In genomic region chr6:68679399-68679798, GRCh38 we compare ENCODE assay signal across 24 cellular contexts. TPM values are rescaled to one million over a fixed set of nuclear protein-coding genes. Genes with fewer than 3 reads are reported as not detected.
"Had no signal": no experiment of that assay in that cellular context is flagged by ENCODE, and none has a peak within 500 bp of the region (broad histone marks: within the 10 kb centered on the region; RNA-seq: fewer than 3 reads in every experiment).

No MANE protein-coding gene starts in this region.

- DNase-seq: activated CD4-positive, alpha-beta memory T cell treated with anti-CD3 and anti-CD28 coated beads for 36 hours; activated CD4-positive, alpha-beta T cell treated with anti-CD3 and anti-CD28 coated beads for 48 hours; activated CD8-positive, alpha-beta memory T cell treated with anti-CD3 and anti-CD28 coated beads, Interleukin-2, amount 50 U/mL, for 4 hours; activated gamma-delta T cell; activated naive CD4-positive, alpha-beta T cell treated with anti-CD3 and anti-CD28 coated beads, Interleukin-2, amount 50 U/mL, for 16 hours; activated T-cell treated with anti-CD3 and anti-CD28 coated beads, Interleukin-2, amount 50 U/mL, for 1 hour; amniotic stem cell; central memory CD4-positive, alpha-beta T cell; dermis blood vessel endothelial cell; effector CD4-positive, alpha-beta T cell; foreskin keratinocyte; heart left ventricle; hypothalamus; immature natural killer cell; kidney; naive thymus-derived CD4-positive, alpha-beta T cell; ovary; right lobe of liver; stimulated activated CD4-positive, alpha-beta T cell treated with anti-CD3 and anti-CD28 coated beads, Interleukin-2, amount 100 ng/mL, for 48 hours; stimulated activated naive CD4-positive, alpha-beta T cell treated with Interleukin-2 at 50 U/mL for 16 hours; T-helper 17 cell; WERI-Rb-1 had no signal

- H3K4me3 ChIP-seq: esophagus muscularis mucosa, heart left ventricle, ovary, right lobe of liver, tibial nerve had no signal

- H3K36me3 ChIP-seq: esophagus muscularis mucosa, heart left ventricle, ovary, right lobe of liver, tibial nerve, WERI-Rb-1 had no signal

- H3K4me1 ChIP-seq: esophagus muscularis mucosa, foreskin keratinocyte, heart left ventricle, right lobe of liver had no signal

- H3K27me3 ChIP-seq: esophagus muscularis mucosa, foreskin keratinocyte, heart left ventricle, ovary, right lobe of liver, tibial nerve had no signal

- H3K27ac ChIP-seq: esophagus muscularis mucosa, foreskin keratinocyte, heart left ventricle, ovary, right lobe of liver, tibial nerve, WERI-Rb-1 had no signal

- H3K9me3 ChIP-seq: esophagus muscularis mucosa, heart left ventricle, ovary, right lobe of liver, tibial nerve had no signal

RNA-seq across cellular contexts. Expression of gene ADGRB3, which starts 44.3 kb away (rescaled TPM):
- polyA plus RNA-seq: foreskin keratinocyte; immature natural killer cell; naive thymus-derived CD4-positive, alpha-beta T cell had no signal
